ENCODE assay signal across 13 cellular contexts in genomic region chr11:1351278-1351937, GRCh38. TPM values are rescaled to one million over a fixed set of nuclear protein-coding genes. Genes with fewer than 3 reads are reported as not detected.
DNase-seq lines count a peak whose midpoint lies in the region; ATAC-seq, FAIRE-seq and TF ChIP-seq lines count a peak whose summit lies in the region.
"Had no signal": no experiment of that assay in that cellular context is flagged by ENCODE, and none has a peak within 500 bp of the region (broad histone marks: within the 10 kb centered on the region; RNA-seq: fewer than 3 reads in every experiment).

No MANE protein-coding gene starts in this region.

- H2BK120ac ChIP-seq in H1 (replicated peaks; ENCODE audit: low read depth, low read length): no peak overlapping the region

- H3K23me2 ChIP-seq in H1 (ENCODE audit: low read depth, low read length): no peaks in the 10 kb centered on the region; the same call in 1 of the 2 replicates

- H3K27ac ChIP-seq in mammary epithelial cell (ENCODE audit: insufficient read depth, low read depth, low read length) (no peak overlapping the region), H1 (ENCODE audit: low read depth, low read length) (no peak overlapping the region; the same call in 1 of the 2 replicates)
- H3K27ac ChIP-seq: foreskin keratinocyte had no signal

- H3K27ac Mint-ChIP-seq in MCF 10A (ENCODE audit: low read depth, unreplicated experiment): no peak overlapping the region
- H3K27ac Mint-ChIP-seq in stimulated activated naive CD8-positive, alpha-beta T cell treated with anti-CD3 and anti-CD28 coated beads, Interleukin-15, Interleukin-2, amounts not matched to agents 100 ng/mL and 50 ng/mL, for 24 hours: peak overlapping the region; percentile 12
- H3K27ac Mint-ChIP-seq: B cell; dendritic cell treated with granulocyte-macrophage colony-stimulating factor and Interleukin-4, amounts not matched to agents 40 ng/mL and 50 ng/mL, for 4 days had no signal

- no peak for TF ChIP-seq RAD21 in H1 (IDR thresholded peaks at IDR 0.05 in 1 of 2, conservative IDR thresholded peaks at IDR 0.05 in 1 of 2; ENCODE audit: low read depth in 2 of 2, low read length in 2 of 2)

- CTCF ChIA-PET in mammary epithelial cell (lab: Charles Lee; ENCODE audit: low non-redundant PET) (no interaction called here), MCF 10A (lab: Yijun Ruan, JAX) (interaction anchor here (0.6 kb wide), 1 partner anchor 530 kb away, joined by 3 read pairs; no protein-coding TSS in a partner anchor), H1 (lab: Charles Lee; ENCODE audit: partially characterized antibody) (interaction anchor here (0.7 to 1.4 kb wide), 3 partner anchors 8 to 46 kb away, joined by 3 read pairs; no protein-coding TSS in a partner anchor)

- no peak overlapping the region for H3K9ac ChIP-seq in mammary epithelial cell (ENCODE audit: insufficient read depth, low read length)
- no peak overlapping the region for H3K9ac ChIP-seq in H1 (replicated peaks in 1 of 4; ENCODE audit: extremely low read depth in 1 of 4, low read depth in 3 of 4, low read length in 3 of 4)

- no peaks in the 10 kb centered on the region for H3K9me3 Mint-ChIP-seq in MCF 10A (ENCODE audit: unreplicated experiment)
- H3K9me3 Mint-ChIP-seq in stimulated activated naive CD8-positive, alpha-beta T cell treated with anti-CD3 and anti-CD28 coated beads, Interleukin-15, Interleukin-2, amounts not matched to agents 100 ng/mL and 50 ng/mL, for 24 hours: no peaks in the 10 kb centered on the region
- H3K9me3 Mint-ChIP-seq: dendritic cell treated with granulocyte-macrophage colony-stimulating factor and Interleukin-4, amounts not matched to agents 40 ng/mL and 50 ng/mL, for 4 days had no signal

- dilution Hi-C loops in mammary epithelial cell (cut with HindIII; ENCODE audit: low sequenced_read_pairs): loop anchor here (25.0 kb wide), 1 partner anchor 214 kb away; no protein-coding TSS in a partner anchor

- H2BK15ac ChIP-seq in H1 (ENCODE audit: low read length): no peak overlapping the region

- intact Hi-C loops in mammary epithelial cell (cut with micrococcal nuclease): no loop called here
- intact Hi-C loops in MCF 10A (cut with micrococcal nuclease): no loop called here

- H3K4me3 ChIP-seq in mammary epithelial cell (replicated peaks in 1 of 3; ENCODE audit: insufficient read depth in 1 of 3, low read depth in 2 of 3, low read length in 3 of 3) (no peak overlapping the region), H1 (ENCODE audit: extremely low read depth in 1 of 4, insufficient read depth in 2 of 4, low read depth in 3 of 4, low read length in 4 of 4) (no peak overlapping the region)

- H3K36me3 Mint-ChIP-seq in MCF 10A (ENCODE audit: insufficient read depth, unreplicated experiment): no peaks in the 10 kb centered on the region
- no peaks in the 10 kb centered on the region for H3K36me3 Mint-ChIP-seq in stimulated activated naive CD8-positive, alpha-beta T cell treated with anti-CD3 and anti-CD28 coated beads, Interleukin-15, Interleukin-2, amounts not matched to agents 100 ng/mL and 50 ng/mL, for 24 hours (ENCODE audit: low read depth)

- no peak for TF ChIP-seq EP300 in H1 (IDR thresholded peaks at IDR 0.05; ENCODE audit: borderline replicate concordance in 1 of 2, low read depth in 2 of 2, low read length in 2 of 2)

- no peaks in the 10 kb centered on the region for H3K4me1 Mint-ChIP-seq in MCF 10A (ENCODE audit: insufficient read depth, unreplicated experiment)
- H3K4me1 Mint-ChIP-seq in stimulated activated naive CD8-positive, alpha-beta T cell treated with anti-CD3 and anti-CD28 coated beads, Interleukin-15, Interleukin-2, amounts not matched to agents 100 ng/mL and 50 ng/mL, for 24 hours (ENCODE audit: low read depth): no peaks in the 10 kb centered on the region
- H3K4me1 Mint-ChIP-seq: B cell had no signal

- POLR2A ChIA-PET in MCF 10A (lab: Yijun Ruan, JAX) (no interaction called here), H1 (lab: Charles Lee; ENCODE audit: partially characterized antibody) (interaction anchor here (0.6 to 3.3 kb wide), 25 partner anchors 9 to 298 kb away, joined by 3 to 13 read pairs (median 4); partner anchors contain the start of genes BRSK2 and TOLLIP)

- no peak for ATAC-seq in GM21737 (IDR thresholded peaks at IDR 0.05; ENCODE audit: unreplicated experiment)
- ATAC-seq: foreskin keratinocyte had no signal

- H3K36me3 ChIP-seq in mammary epithelial cell (ENCODE audit: insufficient read depth, low read length) (no peaks in the 10 kb centered on the region), H1 (ENCODE audit: control insufficient read depth in 2 of 4, insufficient read depth in 4 of 4, low read length in 3 of 4) (no peaks in the 10 kb centered on the region)

- H3K27me3 Mint-ChIP-seq in MCF 10A (ENCODE audit: insufficient read depth, unreplicated experiment): peaks cover 47% of the 10 kb centered on the region
- H3K27me3 Mint-ChIP-seq in stimulated activated naive CD8-positive, alpha-beta T cell treated with anti-CD3 and anti-CD28 coated beads, Interleukin-15, Interleukin-2, amounts not matched to agents 100 ng/mL and 50 ng/mL, for 24 hours: peaks cover 5% of the 10 kb centered on the region

- no peak overlapping the region for H3K23ac ChIP-seq in H1 (ENCODE audit: insufficient read length)

- H2AFZ ChIP-seq in mammary epithelial cell (ENCODE audit: low read depth, low read length) (no peak overlapping the region), H1 (ENCODE audit: low read length) (no peak overlapping the region)

- no peak overlapping the region for H4K8ac ChIP-seq in H1 (ENCODE audit: extremely low read depth, insufficient read depth, low read length)

- H3K56ac ChIP-seq in H1 (replicated peaks; ENCODE audit: insufficient read length, low read depth, low read length): no peak overlapping the region

- FAIRE-seq in H1 (lab: Jason Lieb, UNC): no peak

- H3K79me2 ChIP-seq in mammary epithelial cell (ENCODE audit: insufficient read depth, low read length) (no peaks in the 10 kb centered on the region), H1 (ENCODE audit: control insufficient read depth in 1 of 2, insufficient read depth in 2 of 2, low read length in 2 of 2) (no peaks in the 10 kb centered on the region)

- WGBS in mammary epithelial cell (ENCODE audit: low coverage, missing lambda C conversion rate): 73% methylated on average over 11 of the region's 12 CpGs
- 79% methylated on average over 12 of the region's 12 CpGs; no CpG with 5 or more reads in 1 of the 2 experiments for WGBS in H1 (ENCODE audit: extremely low coverage in 1 of 2, insufficient coverage in 1 of 2, insufficient read length in 1 of 2, insufficient replicate concordance in 2 of 2, low coverage in 1 of 2, low lambda C conversion rate in 2 of 2, missing lambda C conversion rate in 1 of 2), 2 experiments

- no peak overlapping the region for H2BK5ac ChIP-seq in H1 (ENCODE audit: low read depth, low read length)

- H4K5ac ChIP-seq in H1 (ENCODE audit: insufficient read length, low read depth, low read length): no peak overlapping the region

- no peak overlapping the region for H2BK12ac ChIP-seq in H1 (ENCODE audit: low read depth, low read length)

- no peak overlapping the region for H2AK5ac ChIP-seq in H1 (ENCODE audit: low read depth, low read length)

- DNase-seq in mammary epithelial cell: peak; percentile 2
- DNase-seq in MCF 10A (ENCODE audit: unreplicated experiment): no peak
- DNase-seq in NCI-H526 (lab: John Stamatoyannopoulos, UW): peak; percentile 23 to 61
- no peak for DNase-seq in H1 (ENCODE audit: low read depth in 1 of 2, low spot score in 2 of 2)
- no peak for DNase-seq in hypothalamus (lab: John Stamatoyannopoulos, UW)
- DNase-seq in stimulated activated CD4-positive, alpha-beta T cell treated with anti-CD3 and anti-CD28 coated beads, Interleukin-4, amount 100 ng/mL, for 24 hours: no peak
- DNase-seq: foreskin keratinocyte; NCI-H2081; stimulated activated CD8-positive, alpha-beta memory T cell treated with anti-CD3 and anti-CD28 coated beads, Interleukin-4, amount 100 ng/mL, for 48 hours had no signal

- no peaks in the 10 kb centered on the region for H3K79me1 ChIP-seq in H1 (ENCODE audit: low read depth, low read length)

- H4K20me1 ChIP-seq in mammary epithelial cell (ENCODE audit: insufficient read depth, low read length): no peaks in the 10 kb centered on the region
- no peaks in the 10 kb centered on the region for H4K20me1 ChIP-seq in H1 (replicated peaks in 1 of 2; ENCODE audit: control insufficient read depth in 1 of 2, insufficient read depth in 2 of 2, low read length in 2 of 2)

- H4K91ac ChIP-seq in H1 (replicated peaks; ENCODE audit: insufficient read length, low read length): no peak overlapping the region

- H3K4me2 ChIP-seq in mammary epithelial cell (ENCODE audit: insufficient read depth, low read depth, low read length): no peak overlapping the region
- H3K4me2 ChIP-seq in H1 (ENCODE audit: insufficient read depth in 1 of 2, low read depth in 2 of 2, low read length in 2 of 2): no peak overlapping the region

- no TSS peak for BruUV-seq in mammary epithelial cell (replicated peaks; lab: Mats Ljungman, UMichigan)
- BruUV-seq in MCF 10A (replicated peaks; lab: Mats Ljungman, UMichigan): no TSS peak

- H3K9me3 ChIP-seq in mammary epithelial cell (replicated peaks; ENCODE audit: insufficient read depth, low read length) (no peaks in the 10 kb centered on the region), H1 (ENCODE audit: insufficient read depth in 2 of 2, low read depth in 1 of 2, low read length in 1 of 2) (peaks cover 0 to 5% of the 10 kb centered on the region in 2 experiments; a peak in 1 of 4 replicates)

- H3K4me1 ChIP-seq in mammary epithelial cell (ENCODE audit: insufficient read depth, low read length) (no peaks in the 10 kb centered on the region), H1 (replicated peaks in 1 of 4; ENCODE audit: control insufficient read depth in 3 of 4, insufficient read depth in 4 of 4, low read length in 3 of 4) (peaks cover 0 to 7% (median 4%) of the 10 kb centered on the region in 4 experiments; a peak in 4 of 7 replicates)
- H3K4me1 ChIP-seq: foreskin keratinocyte had no signal

- TF ChIP-seq CTCF in mammary epithelial cell (conservative IDR thresholded peaks at IDR 0.05 in 1 of 2, IDR thresholded peaks at IDR 0.05 in 1 of 2; ENCODE audit: extremely low read depth in 1 of 2, insufficient read depth in 1 of 2, low read depth in 1 of 2, low read length in 2 of 2) (no peak), MCF 10A (IDR thresholded peaks at IDR 0.05; ENCODE audit: unreplicated experiment) (no peak), H1 (IDR thresholded peaks at IDR 0.05; ENCODE audit: control extremely low read depth in 1 of 3, insufficient read depth in 1 of 3, low read depth in 1 of 3, low read length in 3 of 3) (no peak)

- no peak overlapping the region for H3K4me3 Mint-ChIP-seq in MCF 10A (ENCODE audit: unreplicated experiment)
- H3K4me3 Mint-ChIP-seq in stimulated activated naive CD8-positive, alpha-beta T cell treated with anti-CD3 and anti-CD28 coated beads, Interleukin-15, Interleukin-2, amounts not matched to agents 100 ng/mL and 50 ng/mL, for 24 hours: no peak overlapping the region
- H3K4me3 Mint-ChIP-seq: B cell; dendritic cell treated with granulocyte-macrophage colony-stimulating factor and Interleukin-4, amounts not matched to agents 40 ng/mL and 50 ng/mL, for 4 days had no signal

- no peak overlapping the region for H2BK20ac ChIP-seq in H1 (ENCODE audit: low read length)

- peak in 1 of 2 experiments; percentile 95; a peak in 2 of 3 replicates for TF ChIP-seq POLR2A in H1 (IDR thresholded peaks at IDR 0.05; ENCODE audit: control extremely low read depth in 1 of 2, low read depth in 2 of 2, low read length in 2 of 2)

- in situ Hi-C loops in mammary epithelial cell (cut with MboI; ENCODE audit: low sequenced_read_pairs in 2 of 2): no loop called here

- H3K27me3 ChIP-seq in mammary epithelial cell (ENCODE audit: insufficient read depth, low read length) (no peaks in the 10 kb centered on the region), H1 (replicated peaks in 1 of 4; ENCODE audit: control insufficient read depth in 3 of 4, extremely low read depth in 1 of 4, insufficient read depth in 3 of 4, low read length in 3 of 4) (no peaks in the 10 kb centered on the region)

- no peak overlapping the region for H3K14ac ChIP-seq in H1 (ENCODE audit: insufficient read length)

- H3K18ac ChIP-seq in H1 (ENCODE audit: extremely low read depth, low read length): no peak overlapping the region; the same call in 1 of the 2 replicates

- no peak overlapping the region for H3K4ac ChIP-seq in H1 (replicated peaks; ENCODE audit: insufficient read length, low read depth, low read length)

RNA-seq across cellular contexts. Expression of gene BRSK2, which starts 38.3 kb away (rescaled TPM):
- under 1 TPM; 0.17 to 0.45 TPM for total RNA-seq in mammary epithelial cell
- 0.17 TPM for polyA plus RNA-seq in mammary epithelial cell
- not detected for polyA minus RNA-seq in mammary epithelial cell
- total RNA-seq in MCF 10A (2022): 0.34 and 0.44 TPM in 2 replicates
- total RNA-seq in H1 (2021; fragmentation: NEBNext Ultra II Directional; extraction: Animal tissue kit (Norgen Biotek cat#: 25700)): 26.2 and 27.1 TPM in 2 replicates
- polyA plus RNA-seq in H1 (2011; rRNA removed): 17.3 and 23.9 TPM in 2 replicates
- 18.7 TPM for polyA plus RNA-seq in H1 (2011; cell fraction: cytosol; rRNA removed)
- 79.9 TPM for polyA plus RNA-seq in H1 (2011; cell fraction: nucleus; rRNA removed)
- 19.0 to 31.0 TPM (median 27.3 TPM) in 4 replicates for polyA plus RNA-seq in H1 (2012, experiment 1 of 2)
- 18.0 TPM for polyA plus RNA-seq in H1 (2012, experiment 2 of 2)
- polyA plus RNA-seq in H1 (2013, experiment 1 of 2): 27.0 TPM
- 24.6 TPM for polyA plus RNA-seq in H1 (2013, experiment 2 of 2)
- polyA minus RNA-seq in H1 (2011; rRNA and poly(A)+ RNA removed): 6.4 and 6.5 TPM in 2 replicates
- polyA minus RNA-seq in H1 (2011; cell fraction: cytosol; rRNA and poly(A)+ RNA removed): 10.0 TPM
- 18.1 TPM for polyA minus RNA-seq in H1 (2011; cell fraction: nucleus; rRNA and poly(A)+ RNA removed)

RNA-seq across cellular contexts. Expression of gene TOLLIP, which starts 42.0 kb away (rescaled TPM):
- total RNA-seq in mammary epithelial cell (10 to 100 TPM; 49.3 to 78.4 TPM), MCF 10A (2022) (58.5 and 58.8 TPM in 2 replicates)
- polyA plus RNA-seq in mammary epithelial cell (74.8 TPM), H1 (2011; rRNA removed) (34.7 and 43.8 TPM in 2 replicates)
- polyA minus RNA-seq in mammary epithelial cell: 36.3 TPM
- 23.7 and 28.1 TPM in 2 replicates for total RNA-seq in H1 (2021; fragmentation: NEBNext Ultra II Directional; extraction: Animal tissue kit (Norgen Biotek cat#: 25700))
- polyA plus RNA-seq in H1 (2011; cell fraction: cytosol; rRNA removed): 27.0 TPM
- polyA plus RNA-seq in H1 (2011; cell fraction: nucleus; rRNA removed): 37.5 TPM
- polyA plus RNA-seq in H1 (2012, experiment 1 of 2): 17.1 to 27.7 TPM (median 23.6 TPM) in 4 replicates
- polyA plus RNA-seq in H1 (2012, experiment 2 of 2): 15.2 TPM
- polyA plus RNA-seq in H1 (2013, experiment 1 of 2): 9.5 TPM
- polyA plus RNA-seq in H1 (2013, experiment 2 of 2): 8.9 TPM
- polyA minus RNA-seq in H1 (2011; rRNA and poly(A)+ RNA removed): 15.8 and 29.8 TPM in 2 replicates
- 16.5 TPM for polyA minus RNA-seq in H1 (2011; cell fraction: cytosol; rRNA and poly(A)+ RNA removed)
- polyA minus RNA-seq in H1 (2011; cell fraction: nucleus; rRNA and poly(A)+ RNA removed): 31.6 TPM

Comparison
In these comparisons a context has a peak if more than half of its experiments do, and no peak if none do; other contexts are left out.
1. DNase-seq: peak in mammary epithelial cell (single experiment) and NCI-H526 (2 of 2); none in MCF 10A (single experiment), H1 (0 of 2), hypothalamus (0 of 51) and stimulated activated CD4-positive, alpha-beta T cell treated with anti-CD3 and anti-CD28 coated beads, Interleukin-4, amount 100 ng/mL, for 24 hours (single experiment).
2. RNA of gene BRSK2, which starts 38.3 kb away (total RNA-seq): 26.2 to 27.1 TPM in H1; 0.17 to 0.45 TPM in mammary epithelial cell and 0.34 to 0.44 TPM in MCF 10A; every median in the first group is over 10 times any median in the second.